In genomic region chr2:11213090-11213638, GRCh38 we compare ENCODE assay signal across 27 cellular contexts. TPM values are rescaled to one million over a fixed set of nuclear protein-coding genes. Genes with fewer than 3 reads are reported as not detected.
DNase-seq lines count a peak whose midpoint lies in the region; ATAC-seq, FAIRE-seq and TF ChIP-seq lines count a peak whose summit lies in the region.
"Had no signal": no experiment of that assay in that cellular context is flagged by ENCODE, and none has a peak within 500 bp of the region (broad histone marks: within the 10 kb centered on the region; RNA-seq: fewer than 3 reads in every experiment).

No MANE protein-coding gene starts in this region.

- no peaks in the 10 kb centered on the region for H3K4me1 ChIP-seq in HepG2 (ENCODE audit: insufficient read depth, low read length)
- H3K4me1 ChIP-seq in right lobe of liver, result no peaks in the 10 kb centered on the region
- H3K4me1 ChIP-seq: HAP-1, heart right ventricle, thyroid gland had no signal

- H3K4me3 ChIP-seq in HepG2 (replicated peaks in 1 of 3; ENCODE audit: insufficient read depth in 1 of 3, low read depth in 2 of 3, low read length in 3 of 3) (no peak overlapping the region), right lobe of liver (no peak overlapping the region), fibroblast of villous mesenchyme (ENCODE audit: low read depth, low read length) (no peak overlapping the region)
- H3K4me3 ChIP-seq: HAP-1, heart right ventricle, thyroid gland had no signal

- in situ Hi-C loops in HepG2 (cut with HindIII; ENCODE audit: extremely low pct_ligation_motif_present, low pct_unique_long_range_greater_than_20kb), result no loop called here

- H3K27me3 ChIP-seq in HepG2 (ENCODE audit: control insufficient read depth in 1 of 2, insufficient read depth in 2 of 2, low read length in 2 of 2) (no peaks in the 10 kb centered on the region), right lobe of liver (no peaks in the 10 kb centered on the region)
- H3K27me3 ChIP-seq: heart right ventricle, thyroid gland had no signal

- H3K27ac ChIP-seq in HepG2 (ENCODE audit: extremely low read length, insufficient read depth, low read length), result no peak overlapping the region
- H3K27ac ChIP-seq in right lobe of liver, result no peak overlapping the region
- H3K27ac ChIP-seq: heart right ventricle, thyroid gland had no signal

- no peak for DNase-seq in HepG2 (ENCODE audit: low spot score)
- no peak for DNase-seq in right lobe of liver
- DNase-seq in fibroblast of villous mesenchyme (ENCODE audit: low read depth), result peak; percentile 51
- DNase-seq in SKM-1 treated with dmso at 0.1 percent for 144 hours (lab: John Stamatoyannopoulos, UW; ENCODE audit: unreplicated experiment), result no peak
- DNase-seq: activated CD8-positive, alpha-beta memory T cell treated with anti-CD3 and anti-CD28 coated beads for 24 hours; activated naive CD8-positive, alpha-beta T cell treated with anti-CD3 and anti-CD28 coated beads for 36 hours; activated T-cell treated with anti-CD3 and anti-CD28 coated beads, Interleukin-2, amount 50 U/mL, for 72 hours; CD4-positive, alpha-beta T cell; DMS53; erythroblast; heart right ventricle; Karpas-422; NCI-H69; OCI-M1; stimulated activated CD4-positive, alpha-beta T cell treated with anti-CD3 and anti-CD28 coated beads, Interleukin-12 subunit alpha, Interleukin-12 subunit beta, amount 100 ng/mL, for 4 hours; T1000; thyroid gland had no signal

- TF ChIP-seq POLR2A in HepG2 (IDR thresholded peaks at IDR 0.05; ENCODE audit: insufficient read depth in 1 of 2, low read depth in 2 of 2, low read length in 2 of 2) (no peak), right lobe of liver (IDR thresholded peaks at IDR 0.05) (no peak)

- intact Hi-C loops in HepG2 (cut with micrococcal nuclease; ENCODE audit: unreplicated experiment), result no loop called here
- intact Hi-C loops in right lobe of liver (cut with DNase I), result loop anchor here in 1 of 2 donors (10.0 kb wide), 1 partner anchor 78 kb away; a partner anchor contains a TSS

- H2AFZ ChIP-seq in HepG2 (ENCODE audit: low read length), result no peak overlapping the region

- H4K20me1 ChIP-seq in HepG2 (ENCODE audit: insufficient read depth, low read length), result peaks cover 4% of the 10 kb centered on the region; the same call in 1 of the 2 replicates

- POLR2A ChIA-PET in HepG2 (lab: Yijun Ruan, JAX), result interaction anchor here (1.2 kb wide), 1 partner anchor 131 kb away, joined by 3 read pairs; the partner anchor contains the start of gene ROCK2

- BruUV-seq in HepG2 (replicated peaks; lab: Mats Ljungman, UMichigan), result no TSS peak

- TF ChIP-seq EP300 in HepG2 (IDR thresholded peaks at IDR 0.05; ENCODE audit: low read depth in 2 of 2, low read length in 2 of 2) (no peak), HepG2 (CRISPR knock-in tag; IDR thresholded peaks at IDR 0.05; ENCODE audit: borderline replicate concordance) (no peak)

- CTCF ChIA-PET in HepG2 (lab: Yijun Ruan, JAX; ENCODE audit: low intra/inter-chr PET ratio, low total read pairs), result no interaction called here

- H3K9ac ChIP-seq in HepG2 (ENCODE audit: insufficient read depth, low read depth, low read length), result no peak overlapping the region

- TF ChIP-seq RAD21 in HepG2 (CRISPR knock-in tag; IDR thresholded peaks at IDR 0.05), result no peak

- H3K36me3 ChIP-seq in HepG2 (replicated peaks in 1 of 2; ENCODE audit: control insufficient read depth in 1 of 2, insufficient read depth in 2 of 2, low read length in 2 of 2) (peaks cover 34 to 94% of the 10 kb centered on the region in 2 experiments), right lobe of liver (peaks cover 0 to 39% (median 7%) of the 10 kb centered on the region in 4 donors)

- FAIRE-seq in HepG2 (lab: Jason Lieb, UNC), result no peak
- FAIRE-seq: A204.1, GM18507, keratinocyte had no signal

- TF ChIP-seq CTCF in HepG2 (CRISPR knock-in tag; IDR thresholded peaks at IDR 0.05) (no peak), right lobe of liver (IDR thresholded peaks at IDR 0.05) (no peak), fibroblast of villous mesenchyme (IDR thresholded peaks at IDR 0.05; ENCODE audit: insufficient read depth, low read depth, low read length) (no peak)

- H3K9me3 ChIP-seq in HepG2 (ENCODE audit: low read length), result no peaks in the 10 kb centered on the region
- H3K9me3 ChIP-seq in right lobe of liver, result no peaks in the 10 kb centered on the region
- H3K9me3 ChIP-seq: HAP-1, heart right ventricle, thyroid gland had no signal

- H3K4me2 ChIP-seq in HepG2 (ENCODE audit: low read depth, low read length), result no peak overlapping the region

- ATAC-seq in HepG2, result no peak
- no peak for ATAC-seq in right lobe of liver
- ATAC-seq in SK-N-SH treated with all-trans-retinoic acid at 6 μM for 48 hours, result peak; percentile 88
- ATAC-seq in GM19035 (IDR thresholded peaks at IDR 0.05; ENCODE audit: unreplicated experiment), result no peak
- ATAC-seq in HG03571 (IDR thresholded peaks at IDR 0.05; ENCODE audit: unreplicated experiment), result no peak
- no peak for ATAC-seq in GM21447 (IDR thresholded peaks at IDR 0.05; ENCODE audit: unreplicated experiment)
- ATAC-seq: activated CD4-positive, CD25-positive, alpha-beta regulatory T cell treated with anti-CD3 and anti-CD28 coated beads, Interleukin-2, amount 50 U/mL, for 24 hours; activated T-cell treated with anti-CD3 and anti-CD28 coated beads, Interleukin-2, amount 50 U/mL, for 72 hours; heart right ventricle; stimulated activated effector memory CD8-positive, alpha-beta T cell treated with anti-CD3 and anti-CD28 coated beads, Interleukin-12 subunit alpha, Interleukin-12 subunit beta, amount 100 ng/mL, for 72 hours had no signal

- 89% methylated on average over 5 of the region's 5 CpGs for WGBS in HepG2 (ENCODE audit: low lambda C conversion rate)
- 96% methylated on average over 5 of the region's 5 CpGs for WGBS in right lobe of liver (ENCODE audit: insufficient coverage, low coverage, low lambda C conversion rate, missing lambda C conversion rate)

- no peaks in the 10 kb centered on the region for H3K79me2 ChIP-seq in HepG2 (ENCODE audit: insufficient read depth, low read length)

TF ChIP-seq in HepG2, 621 proteins besides CTCF, POLR2A, EP300 and RAD21 (continues in another document):
- TF ChIP-seq, protein P1, sequence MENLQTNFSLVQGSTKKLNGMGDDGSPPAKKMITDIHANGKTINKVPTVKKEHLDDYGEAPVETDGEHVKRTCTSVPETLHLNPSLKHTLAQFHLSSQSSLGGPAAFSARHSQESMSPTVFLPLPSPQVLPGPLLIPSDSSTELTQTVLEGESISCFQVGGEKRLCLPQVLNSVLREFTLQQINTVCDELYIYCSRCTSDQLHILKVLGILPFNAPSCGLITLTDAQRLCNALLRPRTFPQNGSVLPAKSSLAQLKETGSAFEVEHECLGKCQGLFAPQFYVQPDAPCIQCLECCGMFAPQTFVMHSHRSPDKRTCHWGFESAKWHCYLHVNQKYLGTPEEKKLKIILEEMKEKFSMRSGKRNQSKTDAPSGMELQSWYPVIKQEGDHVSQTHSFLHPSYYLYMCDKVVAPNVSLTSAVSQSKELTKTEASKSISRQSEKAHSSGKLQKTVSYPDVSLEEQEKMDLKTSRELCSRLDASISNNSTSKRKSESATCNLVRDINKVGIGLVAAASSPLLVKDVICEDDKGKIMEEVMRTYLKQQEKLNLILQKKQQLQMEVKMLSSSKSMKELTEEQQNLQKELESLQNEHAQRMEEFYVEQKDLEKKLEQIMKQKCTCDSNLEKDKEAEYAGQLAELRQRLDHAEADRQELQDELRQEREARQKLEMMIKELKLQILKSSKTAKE (CRISPR knock-in tag; IDR thresholded peaks at IDR 0.05; ENCODE audit: borderline replicate concordance), result no peak

TF ChIP-seq in SK-N-SH treated with all-trans-retinoic acid at 6 μM for 48 hours, 23 proteins besides CTCF, POLR2A, EP300 and RAD21:
- TF ChIP-seq TOX (CRISPR knock-in tag; IDR thresholded peaks at IDR 0.05; ENCODE audit: borderline replicate concordance) (no peak), CREB5 (CRISPR knock-in tag; IDR thresholded peaks at IDR 0.05; ENCODE audit: low read depth) (peak; percentile 49; the same call in 1 of the 2 replicates), ISL1 (CRISPR knock-in tag; IDR thresholded peaks at IDR 0.05) (peak; percentile 95), ZFP30 (CRISPR knock-in tag; IDR thresholded peaks at IDR 0.05) (no peak)

RNA-seq across cellular contexts. Expression of gene SLC66A3, which starts 57.9 kb away (rescaled TPM):
- 1.5 and 2.2 TPM in 2 replicates for total RNA-seq in HepG2 (2016; rRNA removed; fragmentation: Illumina TruSeq; extraction: Trizol)
- total RNA-seq in HepG2 (2016; cell fraction: cytosol; rRNA removed; fragmentation: Illumina TruSeq; extraction: Trizol; ENCODE audit: low read depth), result 0.71 and 1.4 TPM in 2 replicates
- total RNA-seq in HepG2 (2016; cell fraction: insoluble cytoplasmic fraction; rRNA removed; fragmentation: Illumina TruSeq; extraction: Trizol), result 1.8 TPM in 2 replicates
- total RNA-seq in HepG2 (2016; cell fraction: membrane; rRNA removed; fragmentation: Illumina TruSeq; extraction: Trizol), result 2.2 and 2.8 TPM in 2 replicates
- total RNA-seq in HepG2 (2016; cell fraction: nucleus; rRNA removed; fragmentation: Illumina TruSeq; extraction: Trizol), result 1.3 and 2.1 TPM in 2 replicates
- polyA plus RNA-seq in HepG2 (2011; rRNA removed), result 3.7 and 5.0 TPM in 2 replicates
- 3.7 and 4.6 TPM in 2 replicates for polyA plus RNA-seq in HepG2 (2011; cell fraction: cytosol; rRNA removed)
- polyA plus RNA-seq in HepG2 (2011; cell fraction: nucleus; rRNA removed), result 1.2 and 1.6 TPM in 2 replicates
- polyA plus RNA-seq in HepG2 (2012), result 2.1 and 2.2 TPM in 2 replicates
- 1.4 and 2.5 TPM in 2 replicates for polyA plus RNA-seq in HepG2 (2016; cell fraction: cytosol; fragmentation: Illumina TruSeq; extraction: Trizol; ENCODE audit: low read depth)
- 1.7 TPM in 2 replicates for polyA plus RNA-seq in HepG2 (2016; cell fraction: insoluble cytoplasmic fraction; fragmentation: Illumina TruSeq; extraction: Trizol; ENCODE audit: low read depth)
- polyA plus RNA-seq in HepG2 (2016; cell fraction: membrane; fragmentation: Illumina TruSeq; extraction: Trizol; ENCODE audit: low read depth), result 2.2 and 2.4 TPM in 2 replicates
- polyA plus RNA-seq in HepG2 (2016; cell fraction: nucleus; fragmentation: Illumina TruSeq; extraction: Trizol; ENCODE audit: insufficient read depth, low read depth), result 1.5 and 3.4 TPM in 2 replicates
- polyA minus RNA-seq in HepG2 (2011; rRNA and poly(A)+ RNA removed; ENCODE audit: low replicate concordance), result 11.8 and 11.9 TPM in 2 replicates
- polyA minus RNA-seq in HepG2 (2011; cell fraction: cytosol; rRNA and poly(A)+ RNA removed), result 1.6 and 1.7 TPM in 2 replicates
- polyA minus RNA-seq in HepG2 (2011; cell fraction: nucleus; rRNA and poly(A)+ RNA removed), result 0.90 and 2.4 TPM in 2 replicates
- total RNA-seq in right lobe of liver, result 10 to 100 TPM in 2 of 6 experiments, 1 to 10 TPM in 4; 4.9 to 16.1 (median 8.8) TPM
- total RNA-seq in fibroblast of villous mesenchyme, result 29.8 and 50.3 TPM in 2 replicates
